In the genomic region with DNA sequence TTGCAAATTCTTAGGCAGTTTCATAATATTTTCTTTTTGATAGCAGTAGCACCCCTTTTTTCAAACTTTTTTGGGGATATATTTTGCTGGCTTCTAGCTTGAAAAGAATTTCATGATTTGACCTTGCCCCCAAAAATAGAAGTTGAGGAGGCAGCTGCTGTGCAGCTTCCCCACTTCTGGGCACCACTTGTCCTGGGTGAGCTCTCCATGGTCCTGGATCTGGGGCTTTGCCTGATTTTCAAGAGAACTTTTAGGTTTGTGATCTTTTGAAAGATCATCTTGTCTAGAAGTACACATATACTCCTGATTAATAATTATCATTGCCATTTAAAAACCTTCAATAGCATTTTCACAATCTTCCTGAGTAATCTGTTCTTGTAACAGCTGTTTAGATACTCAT, we compare ENCODE assay signal across 12 cellular contexts.
A peak's percentile ranks its signal among the peaks of the same experiment; 100 is the strongest.
DNase-seq lines count a peak whose midpoint lies in the region; ATAC-seq, FAIRE-seq and TF ChIP-seq lines count a peak whose summit lies in the region.
"Had no signal": no experiment of that assay in that cellular context is flagged by ENCODE, and none has a peak within 500 bp of the region (broad histone marks: within the 10 kb centered on the region; RNA-seq: fewer than 3 reads in every experiment).

No MANE protein-coding gene starts in this region.

- CTCF ChIA-PET in A549 (lab: Yijun Ruan, JAX) = no interaction called here
- CTCF ChIA-PET in CD4-positive, alpha-beta T cell (lab: Charles Lee) = no interaction called here

- no peak for TF ChIP-seq POLR2A in A549 (IDR thresholded peaks at IDR 0.05; ENCODE audit: low read length)
- TF ChIP-seq POLR2A in adrenal gland (IDR thresholded peaks at IDR 0.05) = no peak

- H3K27ac ChIP-seq in A549 (no peak overlapping the region), adrenal gland (no peak overlapping the region), hepatocyte (no peak overlapping the region)
- H3K27ac ChIP-seq in CD4-positive, alpha-beta T cell (ENCODE audit: low read depth, low read length) = no peak overlapping the region
- H3K27ac ChIP-seq: neutrophil, SJSA1 had no signal

- ATAC-seq in A549 (no peak), GM19324 (IDR thresholded peaks at IDR 0.05; ENCODE audit: low FRiP score, unreplicated experiment) (no peak), HG02973 (IDR thresholded peaks at IDR 0.05; ENCODE audit: unreplicated experiment) (no peak), omental fat pad (ENCODE audit: low FRiP score) (no peak)
- no peak for ATAC-seq in CD4-positive, alpha-beta T cell (ENCODE audit: poor library complexity)

- no peak overlapping the region for H3K4me3 ChIP-seq in A549
- no peak overlapping the region for H3K4me3 ChIP-seq in adrenal gland
- no peak overlapping the region for H3K4me3 ChIP-seq in hepatocyte
- H3K4me3 ChIP-seq: SJSA1 had no signal

- H3K36me3 Mint-ChIP-seq in CD4-positive, alpha-beta T cell (ENCODE audit: low read depth) = no peaks in the 10 kb centered on the region

- no peak overlapping the region for H3K4me3 Mint-ChIP-seq in CD4-positive, alpha-beta T cell

- DNase-seq in A549 (ENCODE audit: low read depth in 1 of 2, low spot score in 1 of 2) (no peak), HuH-7.5 (ENCODE audit: low spot score) (peak; percentile 2), adrenal gland (peak in 5 of 7 donors; percentile 9 to 34 (median 29)), hepatocyte (ENCODE audit: low spot score) (peak; percentile 38), omental fat pad (ENCODE audit: low spot score) (no peak)
- DNase-seq in CD4-positive, alpha-beta T cell = no peak
- DNase-seq: caudate nucleus, NCI-H1092 had no signal

- TF ChIP-seq CTCF in A549 (IDR thresholded peaks at IDR 0.05) = no peak
- TF ChIP-seq CTCF in adrenal gland (IDR thresholded peaks at IDR 0.05) = no peak
- no peak for TF ChIP-seq CTCF in hepatocyte (IDR thresholded peaks at IDR 0.05; ENCODE audit: poor library complexity)
- no peak for TF ChIP-seq CTCF in CD4-positive, alpha-beta T cell (IDR thresholded peaks at IDR 0.05)
- TF ChIP-seq CTCF in omental fat pad (IDR thresholded peaks at IDR 0.05) = no peak

- no peak for TF ChIP-seq EP300 in A549 (IDR thresholded peaks at IDR 0.05)

- H2AFZ ChIP-seq in hepatocyte = no peak overlapping the region

- H4K20me1 ChIP-seq in hepatocyte (ENCODE audit: insufficient read depth, poor library complexity, severe bottlenecking) = no peaks in the 10 kb centered on the region

- no peaks in the 10 kb centered on the region for H3K79me2 ChIP-seq in hepatocyte

- intact Hi-C loops in adrenal gland (cut with DNase I) = no loop called here
- intact Hi-C loops in CD4-positive, alpha-beta T cell (cut with DNase I, micrococcal nuclease) = no loop called here

- no peaks in the 10 kb centered on the region for H3K9me3 ChIP-seq in A549
- H3K9me3 ChIP-seq in adrenal gland (replicated peaks in 1 of 3) = no peaks in the 10 kb centered on the region
- no peaks in the 10 kb centered on the region for H3K9me3 ChIP-seq in hepatocyte (ENCODE audit: low read depth)
- no peaks in the 10 kb centered on the region for H3K9me3 ChIP-seq in CD4-positive, alpha-beta T cell (ENCODE audit: control insufficient read depth, low read length)
- H3K9me3 ChIP-seq: neutrophil, SJSA1 had no signal

- H3K27ac Mint-ChIP-seq in CD4-positive, alpha-beta T cell = no peak overlapping the region

- H3K9me2 ChIP-seq in hepatocyte (replicated peaks; ENCODE audit: insufficient read depth) = no peaks in the 10 kb centered on the region

- H3K4me1 ChIP-seq in A549 = no peaks in the 10 kb centered on the region
- no peaks in the 10 kb centered on the region for H3K4me1 ChIP-seq in adrenal gland (replicated peaks in 1 of 2)
- H3K4me1 ChIP-seq in hepatocyte (ENCODE audit: insufficient read depth) = no peaks in the 10 kb centered on the region
- H3K4me1 ChIP-seq: SJSA1 had no signal

- H3K36me3 ChIP-seq in adrenal gland (replicated peaks in 1 of 2) = no peaks in the 10 kb centered on the region
- no peaks in the 10 kb centered on the region for H3K36me3 ChIP-seq in hepatocyte (replicated peaks; ENCODE audit: insufficient read depth, low read depth)
- H3K36me3 ChIP-seq: neutrophil, SJSA1 had no signal

- H3K27me3 ChIP-seq in adrenal gland (no peaks in the 10 kb centered on the region), hepatocyte (no peaks in the 10 kb centered on the region)
- no peaks in the 10 kb centered on the region for H3K27me3 ChIP-seq in CD4-positive, alpha-beta T cell (ENCODE audit: control insufficient read depth, insufficient read depth, low read length)
- H3K27me3 ChIP-seq: neutrophil, SJSA1 had no signal

- POLR2A ChIA-PET in A549 (lab: Yijun Ruan, JAX) = no interaction called here
- POLR2A ChIA-PET in CD4-positive, alpha-beta T cell (lab: Charles Lee) = no interaction called here

- peaks cover 8% of the 10 kb centered on the region for H3K9me3 Mint-ChIP-seq in CD4-positive, alpha-beta T cell

- FAIRE-seq in A549 (lab: Jason Lieb, UNC) = no peak

- H3K4me2 ChIP-seq in A549 = no peak overlapping the region
- no peak overlapping the region for H3K4me2 ChIP-seq in hepatocyte

- TF ChIP-seq RAD21 in A549 (conservative IDR thresholded peaks at IDR 0.05 in 1 of 2, IDR thresholded peaks at IDR 0.05 in 1 of 2) = no peak

- H3K27me3 Mint-ChIP-seq in CD4-positive, alpha-beta T cell = no peaks in the 10 kb centered on the region

- H3K4me1 Mint-ChIP-seq in CD4-positive, alpha-beta T cell (ENCODE audit: low read depth) = no peaks in the 10 kb centered on the region

TF ChIP-seq in A549, 52 proteins besides CTCF, POLR2A, EP300 and RAD21:
- no peak for TF ChIP-seq CEBPB (IDR thresholded peaks at IDR 0.05)
- TF ChIP-seq, protein P1, sequence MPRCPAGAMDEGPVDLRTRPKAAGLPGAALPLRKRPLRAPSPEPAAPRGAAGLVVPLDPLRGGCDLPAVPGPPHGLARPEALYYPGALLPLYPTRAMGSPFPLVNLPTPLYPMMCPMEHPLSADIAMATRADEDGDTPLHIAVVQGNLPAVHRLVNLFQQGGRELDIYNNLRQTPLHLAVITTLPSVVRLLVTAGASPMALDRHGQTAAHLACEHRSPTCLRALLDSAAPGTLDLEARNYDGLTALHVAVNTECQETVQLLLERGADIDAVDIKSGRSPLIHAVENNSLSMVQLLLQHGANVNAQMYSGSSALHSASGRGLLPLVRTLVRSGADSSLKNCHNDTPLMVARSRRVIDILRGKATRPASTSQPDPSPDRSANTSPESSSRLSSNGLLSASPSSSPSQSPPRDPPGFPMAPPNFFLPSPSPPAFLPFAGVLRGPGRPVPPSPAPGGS (IDR thresholded peaks at IDR 0.05) = no peak
- TF ChIP-seq CHD4 (IDR thresholded peaks at IDR 0.05; ENCODE audit: borderline replicate concordance) = no peak
- TF ChIP-seq, protein P2, sequence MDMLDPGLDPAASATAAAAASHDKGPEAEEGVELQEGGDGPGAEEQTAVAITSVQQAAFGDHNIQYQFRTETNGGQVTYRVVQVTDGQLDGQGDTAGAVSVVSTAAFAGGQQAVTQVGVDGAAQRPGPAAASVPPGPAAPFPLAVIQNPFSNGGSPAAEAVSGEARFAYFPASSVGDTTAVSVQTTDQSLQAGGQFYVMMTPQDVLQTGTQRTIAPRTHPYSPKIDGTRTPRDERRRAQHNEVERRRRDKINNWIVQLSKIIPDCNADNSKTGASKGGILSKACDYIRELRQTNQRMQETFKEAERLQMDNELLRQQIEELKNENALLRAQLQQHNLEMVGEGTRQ (IDR thresholded peaks at IDR 0.05) = no peak
- TF ChIP-seq, protein P3, sequence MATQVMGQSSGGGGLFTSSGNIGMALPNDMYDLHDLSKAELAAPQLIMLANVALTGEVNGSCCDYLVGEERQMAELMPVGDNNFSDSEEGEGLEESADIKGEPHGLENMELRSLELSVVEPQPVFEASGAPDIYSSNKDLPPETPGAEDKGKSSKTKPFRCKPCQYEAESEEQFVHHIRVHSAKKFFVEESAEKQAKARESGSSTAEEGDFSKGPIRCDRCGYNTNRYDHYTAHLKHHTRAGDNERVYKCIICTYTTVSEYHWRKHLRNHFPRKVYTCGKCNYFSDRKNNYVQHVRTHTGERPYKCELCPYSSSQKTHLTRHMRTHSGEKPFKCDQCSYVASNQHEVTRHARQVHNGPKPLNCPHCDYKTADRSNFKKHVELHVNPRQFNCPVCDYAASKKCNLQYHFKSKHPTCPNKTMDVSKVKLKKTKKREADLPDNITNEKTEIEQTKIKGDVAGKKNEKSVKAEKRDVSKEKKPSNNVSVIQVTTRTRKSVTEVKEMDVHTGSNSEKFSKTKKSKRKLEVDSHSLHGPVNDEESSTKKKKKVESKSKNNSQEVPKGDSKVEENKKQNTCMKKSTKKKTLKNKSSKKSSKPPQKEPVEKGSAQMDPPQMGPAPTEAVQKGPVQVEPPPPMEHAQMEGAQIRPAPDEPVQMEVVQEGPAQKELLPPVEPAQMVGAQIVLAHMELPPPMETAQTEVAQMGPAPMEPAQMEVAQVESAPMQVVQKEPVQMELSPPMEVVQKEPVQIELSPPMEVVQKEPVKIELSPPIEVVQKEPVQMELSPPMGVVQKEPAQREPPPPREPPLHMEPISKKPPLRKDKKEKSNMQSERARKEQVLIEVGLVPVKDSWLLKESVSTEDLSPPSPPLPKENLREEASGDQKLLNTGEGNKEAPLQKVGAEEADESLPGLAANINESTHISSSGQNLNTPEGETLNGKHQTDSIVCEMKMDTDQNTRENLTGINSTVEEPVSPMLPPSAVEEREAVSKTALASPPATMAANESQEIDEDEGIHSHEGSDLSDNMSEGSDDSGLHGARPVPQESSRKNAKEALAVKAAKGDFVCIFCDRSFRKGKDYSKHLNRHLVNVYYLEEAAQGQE (IDR thresholded peaks at IDR 0.05) = peak; percentile 85
- no peak for TF ChIP-seq NPAS2 (CRISPR knock-in tag; IDR thresholded peaks at IDR 0.05; ENCODE audit: borderline replicate concordance)

Comparison
In these comparisons a context has a peak if more than half of its experiments do, and no peak if none do; other contexts are left out.
1. DNase-seq: peak in HuH-7.5 (single experiment), adrenal gland (5 of 7) and hepatocyte (single experiment); none in A549 (0 of 2), CD4-positive, alpha-beta T cell (0 of 10) and omental fat pad (single experiment).